In the genomic region with DNA sequence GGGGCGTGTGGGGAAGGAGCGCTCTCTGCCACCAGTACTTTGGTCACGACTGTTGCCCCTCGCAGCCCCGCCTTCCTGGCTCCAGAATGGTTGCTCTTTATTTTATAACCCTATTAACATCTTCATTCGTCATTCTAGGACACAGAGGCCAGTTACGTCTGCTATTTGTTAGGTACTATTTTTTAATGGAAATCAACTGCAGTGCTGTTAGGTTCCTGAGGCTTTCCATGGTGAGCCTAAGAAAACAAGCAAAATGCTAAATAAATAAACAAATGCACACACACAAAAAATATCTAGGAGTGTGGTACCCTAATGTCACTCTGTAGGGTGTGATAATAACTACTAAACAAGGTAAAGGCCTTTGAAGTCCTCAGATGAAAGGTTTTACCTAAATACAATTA, we compare ENCODE assay signal across 17 cellular contexts.
DNase-seq lines count a peak whose midpoint lies in the region; ATAC-seq and TF ChIP-seq lines count a peak whose summit lies in the region.
"Had no signal": no experiment of that assay in that cellular context is flagged by ENCODE, and none has a peak within 500 bp of the region (broad histone marks: within the 10 kb centered on the region; RNA-seq: fewer than 3 reads in every experiment).

No MANE protein-coding gene starts in this region.

- no CpG with 5 or more reads among the region's 7 CpGs for WGBS in neuronal stem cell (ENCODE audit: extremely low coverage in 2 of 2, insufficient read length in 2 of 2, insufficient replicate concordance in 1 of 2), 2 donors

- no peak overlapping the region for H2BK120ac ChIP-seq in neuronal stem cell (ENCODE audit: low read depth, low read length)

- TF ChIP-seq POLR2A in Peyer's patch (IDR thresholded peaks at IDR 0.05) (peak in 1 of 2 donors; percentile 46), uterus (IDR thresholded peaks at IDR 0.05) (no peak)

- no peak overlapping the region for H2AK5ac ChIP-seq in neuronal stem cell (ENCODE audit: low read depth, low read length)

- no peak overlapping the region for H3K4me2 ChIP-seq in neuronal stem cell (ENCODE audit: insufficient read depth, low read length, poor library complexity, severe bottlenecking)

- no peak overlapping the region for H3K23ac ChIP-seq in neuronal stem cell (ENCODE audit: low read depth, low read length, poor library complexity)

- H3K4me3 ChIP-seq in Peyer's patch (peak overlapping the region in 1 of 4 donors; percentile 10), colonic mucosa (no peak overlapping the region), mucosa of rectum (ENCODE audit: low read length in 2 of 2) (no peak overlapping the region), uterus (no peak overlapping the region), neuronal stem cell (ENCODE audit: low read length in 2 of 2) (no peak overlapping the region)
- H3K4me3 ChIP-seq: SJSA1 had no signal

- no peak overlapping the region for H4K91ac ChIP-seq in neuronal stem cell (ENCODE audit: low read depth, low read length, poor library complexity)

- no peak overlapping the region for H2BK15ac ChIP-seq in neuronal stem cell (ENCODE audit: low read length)

- H3K36me3 ChIP-seq in Peyer's patch (no peaks in the 10 kb centered on the region), colonic mucosa (no peaks in the 10 kb centered on the region), mucosa of rectum (ENCODE audit: control insufficient read depth in 2 of 2, insufficient read depth in 2 of 2, low read length in 2 of 2) (no peaks in the 10 kb centered on the region), uterus (no peaks in the 10 kb centered on the region), neuronal stem cell (replicated peaks in 1 of 2; ENCODE audit: control insufficient read depth in 2 of 2, insufficient read depth in 2 of 2, low read length in 2 of 2) (no peaks in the 10 kb centered on the region)
- H3K36me3 ChIP-seq: SJSA1 had no signal

- intact Hi-C loops in colonic mucosa (cut with DNase I): loop anchor here (5.0 kb wide), 1 partner anchor 150 kb away; a partner anchor contains a TSS
- intact Hi-C loops in uterus (cut with DNase I; ENCODE audit: low total_unique reads): no loop called here

- H3K4me1 ChIP-seq in Peyer's patch: peaks cover 0 to 14% (median 0%) of the 10 kb centered on the region in 4 donors
- no peaks in the 10 kb centered on the region for H3K4me1 ChIP-seq in colonic mucosa
- H3K4me1 ChIP-seq in mucosa of rectum (ENCODE audit: control insufficient read depth in 2 of 2, insufficient read depth in 2 of 2, low read length in 2 of 2): peaks cover 16 to 21% of the 10 kb centered on the region in 2 donors
- H3K4me1 ChIP-seq in uterus: no peaks in the 10 kb centered on the region
- peaks cover 0 to 5% of the 10 kb centered on the region in 2 donors for H3K4me1 ChIP-seq in neuronal stem cell (ENCODE audit: control insufficient read depth in 2 of 2, insufficient read depth in 1 of 2, low read depth in 1 of 2, low read length in 2 of 2)
- H3K4me1 ChIP-seq: SJSA1 had no signal

- H3K27ac ChIP-seq in Peyer's patch: peak overlapping the region in 2 of 4 donors; percentile 76 to 79
- peak overlapping the region; percentile 72 for H3K27ac ChIP-seq in colonic mucosa
- peak overlapping the region; percentile 72 for H3K27ac ChIP-seq in mucosa of rectum (ENCODE audit: low read depth in 2 of 2, low read length in 2 of 2)
- H3K27ac ChIP-seq in uterus: peak overlapping the region; percentile 50 to 56
- no peak overlapping the region for H3K27ac ChIP-seq in neuronal stem cell (replicated peaks; ENCODE audit: low read length)
- H3K27ac ChIP-seq: HL-60, SJSA1 had no signal

- H3K18ac ChIP-seq in neuronal stem cell (ENCODE audit: low read length): no peak overlapping the region

- H4K8ac ChIP-seq in neuronal stem cell (ENCODE audit: low read depth, low read length): no peak overlapping the region

- no peak overlapping the region for H3K9ac ChIP-seq in colonic mucosa (ENCODE audit: low read depth in 2 of 2, low read length in 2 of 2)
- H3K9ac ChIP-seq in mucosa of rectum (ENCODE audit: low read depth in 1 of 2, low read length in 2 of 2): peak overlapping the region in 1 of 2 donors; percentile 42
- no peak overlapping the region for H3K9ac ChIP-seq in neuronal stem cell (ENCODE audit: low read depth, low read length, poor library complexity)

- no peak overlapping the region for H2BK12ac ChIP-seq in neuronal stem cell (ENCODE audit: low read length)

- H3K9me3 ChIP-seq in Peyer's patch (no peaks in the 10 kb centered on the region), colonic mucosa (no peaks in the 10 kb centered on the region), mucosa of rectum (ENCODE audit: control insufficient read depth in 2 of 2, low read length in 2 of 2) (no peaks in the 10 kb centered on the region), uterus (no peaks in the 10 kb centered on the region), neuronal stem cell (replicated peaks in 1 of 2; ENCODE audit: control insufficient read depth in 2 of 2, insufficient read depth in 1 of 2, low read depth in 1 of 2, low read length in 2 of 2) (no peaks in the 10 kb centered on the region)
- H3K9me3 ChIP-seq: SJSA1 had no signal

- no peak overlapping the region for H3K4ac ChIP-seq in neuronal stem cell (ENCODE audit: low read length)

- no peaks in the 10 kb centered on the region for H3K79me1 ChIP-seq in neuronal stem cell (ENCODE audit: low read depth, low read length)

- TF ChIP-seq CTCF in Peyer's patch (IDR thresholded peaks at IDR 0.05) (peak in 2 of 6 experiments; percentile 11 to 37), colonic mucosa (IDR thresholded peaks at IDR 0.05) (no peak), uterus (IDR thresholded peaks at IDR 0.05) (no peak)

- H2BK5ac ChIP-seq in neuronal stem cell (ENCODE audit: low read length): no peak overlapping the region

- no peak for ATAC-seq in GM19328 (IDR thresholded peaks at IDR 0.05; ENCODE audit: unreplicated experiment)

- no peaks in the 10 kb centered on the region for H3K27me3 ChIP-seq in Peyer's patch
- H3K27me3 ChIP-seq in colonic mucosa: no peaks in the 10 kb centered on the region
- no peaks in the 10 kb centered on the region for H3K27me3 ChIP-seq in mucosa of rectum (ENCODE audit: control insufficient read depth in 2 of 2, insufficient read depth in 2 of 2, low read length in 2 of 2)
- no peaks in the 10 kb centered on the region for H3K27me3 ChIP-seq in uterus
- no peaks in the 10 kb centered on the region for H3K27me3 ChIP-seq in neuronal stem cell (ENCODE audit: control insufficient read depth in 3 of 3, insufficient read depth in 3 of 3, low read depth in 1 of 3, low read length in 3 of 3)
- H3K27me3 ChIP-seq: SJSA1 had no signal

- DNase-seq in Peyer's patch (peak in 2 of 3 donors; percentile 86 to 87), colonic mucosa (peak; percentile 80), uterus (no peak), neuronal stem cell (ENCODE audit: low spot score) (no peak), HUDEP-2 (lab: John Stamatoyannopoulos, UW; ENCODE audit: unreplicated experiment in 76 of 76) (no peak)
- DNase-seq: CD4-positive, CD25-positive, alpha-beta regulatory T cell; DMS79; KG1; NCI-H1092 treated with DMSO at 0.1 percent for 48 hours; NCI-H1436 treated with DMSO at 0.1 percent for 48 hours; NCI-H1930; NCI-H510A; OCI-M1 had no signal

- H3K14ac ChIP-seq in neuronal stem cell (ENCODE audit: low read length): no peak overlapping the region

- no peak overlapping the region for H2AFZ ChIP-seq in neuronal stem cell (ENCODE audit: low read length)

Comparison
In these comparisons a context has a peak if more than half of its experiments do, and no peak if none do; other contexts are left out.
1. DNase-seq: peak in Peyer's patch (2 of 3) and colonic mucosa (single experiment); none in uterus (0 of 2), neuronal stem cell (single experiment) and HUDEP-2 (0 of 76).